6 cellular contexts compared by ENCODE assay signal in genomic region chr6:109901976-109902375, GRCh38.
"Had no signal": no experiment of that assay in that cellular context is flagged by ENCODE, and none has a peak within 500 bp of the region (broad histone marks: within the 10 kb centered on the region; RNA-seq: fewer than 3 reads in every experiment).

No MANE protein-coding gene starts in this region.

- H3K4me3 ChIP-seq: GM23338, HAP-1 had no signal

- H3K4me2 ChIP-seq: GM23338 had no signal

- H3K4me1 ChIP-seq: HAP-1 had no signal

- H3K4me3 Mint-ChIP-seq: GM23338, HFFc6 had no signal

- H2AFZ ChIP-seq: GM23338 had no signal

- H3K27ac Mint-ChIP-seq: GM23338, HFFc6 had no signal

- H3K36me3 ChIP-seq: HAP-1 had no signal

- DNase-seq: H7, HFFc6, IMR-90 had no signal

- H3K9me3 Mint-ChIP-seq: GM23338, HFFc6 had no signal

- H3K9me3 ChIP-seq: HAP-1 had no signal

- ATAC-seq: HCT116 had no signal
